15 cellular contexts compared by ENCODE assay signal in genomic region chr19:12882589-12882988, GRCh38. TPM values are rescaled to one million over a fixed set of nuclear protein-coding genes. Genes with fewer than 3 reads are reported as not detected.
DNase-seq lines count a peak whose midpoint lies in the region; ATAC-seq, FAIRE-seq and TF ChIP-seq lines count a peak whose summit lies in the region.
"Had no signal": no experiment of that assay in that cellular context is flagged by ENCODE, and none has a peak within 500 bp of the region (broad histone marks: within the 10 kb centered on the region; RNA-seq: fewer than 3 reads in every experiment).

No MANE protein-coding gene starts in this region.

- POLR2A ChIA-PET in activated CD4-positive, alpha-beta memory T cell treated with anti-CD3 and anti-CD28 coated beads, Interleukin-2, amount 10 ng/mL, durations not matched to agents 7 days and 5 days (lab: Charles Lee), result interaction anchor here (0.8 to 2.9 kb wide), 6 partner anchors 9 to 159 kb away, joined by 3 to 19 read pairs (median 7); partner anchors contain the start of genes GCDH, TNPO2 and TRIR

- H3K36me3 Mint-ChIP-seq in activated naive CD4-positive, alpha-beta T cell treated with anti-CD3 and anti-CD28 coated beads, Interleukin-2, amount 10 ng/mL, durations not matched to agents 7 days and 5 days, result peaks cover 9% of the 10 kb centered on the region
- H3K36me3 Mint-ChIP-seq in activated CD4-positive, alpha-beta memory T cell treated with anti-CD3 and anti-CD28 coated beads, Interleukin-2, amount 10 ng/mL, durations not matched to agents 7 days and 5 days (ENCODE audit: low read depth), result peaks cover 18% of the 10 kb centered on the region
- no peaks in the 10 kb centered on the region for H3K36me3 Mint-ChIP-seq in glutamatergic neuron (ENCODE audit: unreplicated experiment)
- H3K36me3 Mint-ChIP-seq in stimulated activated memory B cell treated with anti-CD40 and anti-IgM and Interleukin-4, amounts not matched to agents 10 μg/mL and 1 μg/mL and 100 μg/mL, for 72 hours, result peaks cover 11% of the 10 kb centered on the region

- H3K27me3 Mint-ChIP-seq in activated naive CD4-positive, alpha-beta T cell treated with anti-CD3 and anti-CD28 coated beads, Interleukin-2, amount 10 ng/mL, durations not matched to agents 7 days and 5 days, result peaks cover 9% of the 10 kb centered on the region
- H3K27me3 Mint-ChIP-seq in activated CD4-positive, alpha-beta memory T cell treated with anti-CD3 and anti-CD28 coated beads, Interleukin-2, amount 10 ng/mL, durations not matched to agents 7 days and 5 days, result no peaks in the 10 kb centered on the region
- peaks cover 14% of the 10 kb centered on the region for H3K27me3 Mint-ChIP-seq in glutamatergic neuron (ENCODE audit: unreplicated experiment)
- H3K27me3 Mint-ChIP-seq in stimulated activated memory B cell treated with anti-CD40 and anti-IgM and Interleukin-4, amounts not matched to agents 10 μg/mL and 1 μg/mL and 100 μg/mL, for 72 hours, result no peaks in the 10 kb centered on the region

- H3K27ac Mint-ChIP-seq in activated naive CD4-positive, alpha-beta T cell treated with anti-CD3 and anti-CD28 coated beads, Interleukin-2, amount 10 ng/mL, durations not matched to agents 7 days and 5 days, result peak overlapping the region; percentile 62
- H3K27ac Mint-ChIP-seq in activated CD4-positive, alpha-beta memory T cell treated with anti-CD3 and anti-CD28 coated beads, Interleukin-2, amount 10 ng/mL, durations not matched to agents 7 days and 5 days, result peak overlapping the region; percentile 49
- no peak overlapping the region for H3K27ac Mint-ChIP-seq in glutamatergic neuron (ENCODE audit: unreplicated experiment)
- peak overlapping the region; percentile 99 for H3K27ac Mint-ChIP-seq in stimulated activated memory B cell treated with anti-CD40 and anti-IgM and Interleukin-4, amounts not matched to agents 10 μg/mL and 1 μg/mL and 100 μg/mL, for 72 hours

- CTCF ChIA-PET in activated naive CD4-positive, alpha-beta T cell treated with anti-CD3 and anti-CD28 coated beads, Interleukin-2, amount 10 ng/mL, durations not matched to agents 7 days and 5 days (lab: Charles Lee), result interaction anchor here (1.0 to 9.4 kb wide), 2 partner anchors 82 to 122 kb away, joined by 3 to 87 read pairs; no protein-coding TSS in a partner anchor
- CTCF ChIA-PET in activated CD4-positive, alpha-beta memory T cell treated with anti-CD3 and anti-CD28 coated beads, Interleukin-2, amount 10 ng/mL, durations not matched to agents 7 days and 5 days (lab: Charles Lee), result interaction anchor here (0.7 to 2.8 kb wide), 5 partner anchors 8 to 84 kb away, joined by 5 to 26 read pairs (median 11); partner anchors contain the start of gene GCDH

- peaks cover 12% of the 10 kb centered on the region for H3K9me3 Mint-ChIP-seq in activated naive CD4-positive, alpha-beta T cell treated with anti-CD3 and anti-CD28 coated beads, Interleukin-2, amount 10 ng/mL, durations not matched to agents 7 days and 5 days
- peaks cover 9% of the 10 kb centered on the region for H3K9me3 Mint-ChIP-seq in activated CD4-positive, alpha-beta memory T cell treated with anti-CD3 and anti-CD28 coated beads, Interleukin-2, amount 10 ng/mL, durations not matched to agents 7 days and 5 days
- H3K9me3 Mint-ChIP-seq in glutamatergic neuron (ENCODE audit: unreplicated experiment), result peaks cover 5% of the 10 kb centered on the region
- H3K9me3 Mint-ChIP-seq in stimulated activated memory B cell treated with anti-CD40 and anti-IgM and Interleukin-4, amounts not matched to agents 10 μg/mL and 1 μg/mL and 100 μg/mL, for 72 hours, result no peaks in the 10 kb centered on the region

- peak overlapping the region; percentile 90 for H3K4me3 Mint-ChIP-seq in activated naive CD4-positive, alpha-beta T cell treated with anti-CD3 and anti-CD28 coated beads, Interleukin-2, amount 10 ng/mL, durations not matched to agents 7 days and 5 days
- peak overlapping the region; percentile 62 for H3K4me3 Mint-ChIP-seq in activated CD4-positive, alpha-beta memory T cell treated with anti-CD3 and anti-CD28 coated beads, Interleukin-2, amount 10 ng/mL, durations not matched to agents 7 days and 5 days
- H3K4me3 Mint-ChIP-seq in glutamatergic neuron (ENCODE audit: unreplicated experiment), result peak overlapping the region; percentile 90
- H3K4me3 Mint-ChIP-seq in stimulated activated memory B cell treated with anti-CD40 and anti-IgM and Interleukin-4, amounts not matched to agents 10 μg/mL and 1 μg/mL and 100 μg/mL, for 72 hours, result peak overlapping the region; percentile 92

- no peak for ATAC-seq in stimulated activated memory B cell treated with anti-CD40 and anti-IgM and Interleukin-4, amounts not matched to agents 10 μg/mL and 1 μg/mL and 100 μg/mL, for 72 hours
- ATAC-seq in GM19467 (IDR thresholded peaks at IDR 0.05; ENCODE audit: unreplicated experiment), result no peak
- ATAC-seq in HG02885 (IDR thresholded peaks at IDR 0.05; ENCODE audit: poor library complexity, unreplicated experiment), result no peak
- ATAC-seq: left lobe of liver, sciatic nerve, upper lobe of right lung had no signal

- peaks cover 48% of the 10 kb centered on the region for H3K4me1 Mint-ChIP-seq in activated naive CD4-positive, alpha-beta T cell treated with anti-CD3 and anti-CD28 coated beads, Interleukin-2, amount 10 ng/mL, durations not matched to agents 7 days and 5 days
- H3K4me1 Mint-ChIP-seq in activated CD4-positive, alpha-beta memory T cell treated with anti-CD3 and anti-CD28 coated beads, Interleukin-2, amount 10 ng/mL, durations not matched to agents 7 days and 5 days, result peaks cover 44% of the 10 kb centered on the region
- no peaks in the 10 kb centered on the region for H3K4me1 Mint-ChIP-seq in glutamatergic neuron (ENCODE audit: low read depth, unreplicated experiment)
- H3K4me1 Mint-ChIP-seq in stimulated activated memory B cell treated with anti-CD40 and anti-IgM and Interleukin-4, amounts not matched to agents 10 μg/mL and 1 μg/mL and 100 μg/mL, for 72 hours, result peaks cover 49% of the 10 kb centered on the region

- FAIRE-seq in H54 (lab: Jason Lieb, UNC), result no peak

- TF ChIP-seq CTCF in glutamatergic neuron (IDR thresholded peaks at IDR 0.05; ENCODE audit: partially characterized antibody, unreplicated experiment), result no peak

- TF ChIP-seq POLR2A in H54 (IDR thresholded peaks at IDR 0.05; ENCODE audit: low read depth, low read length), result no peak

- DNase-seq in activated naive CD4-positive, alpha-beta T cell treated with anti-CD3 and anti-CD28 coated beads, Interleukin-2, amount 10 ng/mL, durations not matched to agents 7 days and 5 days, result no peak
- DNase-seq in activated naive CD4-positive, alpha-beta T cell (lab: John Stamatoyannopoulos, UW), result no peak
- DNase-seq in activated CD4-positive, alpha-beta memory T cell treated with anti-CD3 and anti-CD28 coated beads, Interleukin-2, amount 10 ng/mL, durations not matched to agents 7 days and 5 days, result no peak
- DNase-seq in glutamatergic neuron (no peak), H54 (ENCODE audit: insufficient read length, low spot score) (no peak)
- DNase-seq: NCI-H524, upper lobe of right lung had no signal

RNA-seq across cellular contexts. Expression of gene DNASE2, which starts 1.3 kb away (rescaled TPM):
- 10 to 100 TPM; 37.6 to 39.3 TPM for total RNA-seq in activated CD4-positive, alpha-beta memory T cell treated with anti-CD3 and anti-CD28 coated beads, Interleukin-2, amount 10 ng/mL, durations not matched to agents 7 days and 5 days
- total RNA-seq in glutamatergic neuron (ENCODE audit: unreplicated experiment), result 7.9 TPM

RNA-seq across cellular contexts. Expression of gene KLF1, which starts 4.4 kb away (rescaled TPM):
- total RNA-seq in activated CD4-positive, alpha-beta memory T cell treated with anti-CD3 and anti-CD28 coated beads, Interleukin-2, amount 10 ng/mL, durations not matched to agents 7 days and 5 days, result under 1 TPM; 0.13 to 0.20 TPM
- total RNA-seq in glutamatergic neuron (ENCODE audit: unreplicated experiment), result not detected
- total RNA-seq: ascending aorta, LHCN-M2, SJSA1, upper lobe of right lung had no signal

RNA-seq across cellular contexts. Expression of gene GCDH, which starts 8.4 kb away (rescaled TPM):
- 10 to 100 TPM; 23.3 to 25.1 TPM for total RNA-seq in activated CD4-positive, alpha-beta memory T cell treated with anti-CD3 and anti-CD28 coated beads, Interleukin-2, amount 10 ng/mL, durations not matched to agents 7 days and 5 days
- total RNA-seq in glutamatergic neuron (ENCODE audit: unreplicated experiment), result 34.2 TPM

RNA-seq across cellular contexts. Expression of gene SYCE2, which starts 36.5 kb away (rescaled TPM):
- 1 to 10 TPM; 3.9 to 4.9 TPM for total RNA-seq in activated CD4-positive, alpha-beta memory T cell treated with anti-CD3 and anti-CD28 coated beads, Interleukin-2, amount 10 ng/mL, durations not matched to agents 7 days and 5 days
- total RNA-seq in glutamatergic neuron (ENCODE audit: unreplicated experiment), result 0.59 TPM
- total RNA-seq: ascending aorta, left lobe of liver, sciatic nerve, upper lobe of right lung had no signal

RNA-seq across cellular contexts. Expression of gene MAST1, which starts 44.3 kb away (rescaled TPM):
- total RNA-seq in activated CD4-positive, alpha-beta memory T cell treated with anti-CD3 and anti-CD28 coated beads, Interleukin-2, amount 10 ng/mL, durations not matched to agents 7 days and 5 days, result 1 to 10 TPM; 1.1 to 2.1 TPM
- total RNA-seq in glutamatergic neuron (ENCODE audit: unreplicated experiment), result 230 TPM
- total RNA-seq: LHCN-M2, SJSA1, upper lobe of right lung had no signal
